ENCODE assay signal across 1 cellular context in the genomic region with DNA sequence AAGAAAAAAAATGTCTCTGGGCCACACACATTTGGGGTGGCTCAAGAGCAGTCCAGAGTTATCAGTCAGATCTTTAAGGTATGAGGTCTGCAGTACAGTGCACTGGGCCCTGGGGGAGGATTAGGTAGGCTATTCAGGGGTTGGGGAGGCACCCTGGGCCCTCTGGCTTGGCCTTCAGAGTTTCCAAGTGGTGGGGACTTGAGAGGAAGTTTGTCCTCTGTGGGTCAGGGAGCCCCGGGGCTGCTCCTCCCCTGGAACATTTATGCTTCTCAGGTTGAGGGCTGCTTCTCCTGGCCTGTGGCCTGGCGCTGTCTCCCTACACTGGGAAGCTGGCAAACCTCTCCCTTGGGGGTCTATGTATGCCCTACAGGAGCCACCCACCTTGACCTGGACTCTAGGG.
TF ChIP-seq lines count a peak whose summit lies in the region.

No MANE protein-coding gene starts in this region.

TF ChIP-seq in HCT116, 20 proteins besides CTCF, POLR2A, EP300 and RAD21:
- no peak for TF ChIP-seq CBX3 (IDR thresholded peaks at IDR 0.05; ENCODE audit: low read depth)
- no peak for TF ChIP-seq POLR2AphosphoS5 (IDR thresholded peaks at IDR 0.05; ENCODE audit: low read depth, low read length)
- no peak for TF ChIP-seq JUND (IDR thresholded peaks at IDR 0.05)
- no peak for TF ChIP-seq ZFX (IDR thresholded peaks at IDR 0.05)
- no peak for TF ChIP-seq SRF (IDR thresholded peaks at IDR 0.05; ENCODE audit: low read depth)
- TF ChIP-seq, protein P1, sequence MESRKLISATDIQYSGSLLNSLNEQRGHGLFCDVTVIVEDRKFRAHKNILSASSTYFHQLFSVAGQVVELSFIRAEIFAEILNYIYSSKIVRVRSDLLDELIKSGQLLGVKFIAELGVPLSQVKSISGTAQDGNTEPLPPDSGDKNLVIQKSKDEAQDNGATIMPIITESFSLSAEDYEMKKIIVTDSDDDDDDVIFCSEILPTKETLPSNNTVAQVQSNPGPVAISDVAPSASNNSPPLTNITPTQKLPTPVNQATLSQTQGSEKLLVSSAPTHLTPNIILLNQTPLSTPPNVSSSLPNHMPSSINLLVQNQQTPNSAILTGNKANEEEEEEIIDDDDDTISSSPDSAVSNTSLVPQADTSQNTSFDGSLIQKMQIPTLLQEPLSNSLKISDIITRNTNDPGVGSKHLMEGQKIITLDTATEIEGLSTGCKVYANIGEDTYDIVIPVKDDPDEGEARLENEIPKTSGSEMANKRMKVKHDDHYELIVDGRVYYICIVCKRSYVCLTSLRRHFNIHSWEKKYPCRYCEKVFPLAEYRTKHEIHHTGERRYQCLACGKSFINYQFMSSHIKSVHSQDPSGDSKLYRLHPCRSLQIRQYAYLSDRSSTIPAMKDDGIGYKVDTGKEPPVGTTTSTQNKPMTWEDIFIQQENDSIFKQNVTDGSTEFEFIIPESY (IDR thresholded peaks at IDR 0.05; ENCODE audit: extremely low read depth, insufficient replicate concordance, low read length) = no peak
- TF ChIP-seq SIN3A (IDR thresholded peaks at IDR 0.05; ENCODE audit: low read depth) = no peak
- TF ChIP-seq TCF7L2 (IDR thresholded peaks at IDR 0.05; ENCODE audit: borderline replicate concordance, extremely low read depth, insufficient read depth, insufficient read length) = no peak
- TF ChIP-seq, protein P2, sequence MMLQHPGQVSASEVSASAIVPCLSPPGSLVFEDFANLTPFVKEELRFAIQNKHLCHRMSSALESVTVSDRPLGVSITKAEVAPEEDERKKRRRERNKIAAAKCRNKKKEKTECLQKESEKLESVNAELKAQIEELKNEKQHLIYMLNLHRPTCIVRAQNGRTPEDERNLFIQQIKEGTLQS (IDR thresholded peaks at IDR 0.05) = no peak
- TF ChIP-seq, protein P3, sequence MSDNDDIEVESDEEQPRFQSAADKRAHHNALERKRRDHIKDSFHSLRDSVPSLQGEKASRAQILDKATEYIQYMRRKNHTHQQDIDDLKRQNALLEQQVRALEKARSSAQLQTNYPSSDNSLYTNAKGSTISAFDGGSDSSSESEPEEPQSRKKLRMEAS (IDR thresholded peaks at IDR 0.05) = no peak
- no peak for TF ChIP-seq EZH2 (IDR thresholded peaks at IDR 0.05)
- no peak for TF ChIP-seq CEBPB (IDR thresholded peaks at IDR 0.05; ENCODE audit: low read depth)
- TF ChIP-seq ZNF274 (IDR thresholded peaks at IDR 0.05; ENCODE audit: low read depth, low read length) = no peak
- no peak for TF ChIP-seq FOSL1 (IDR thresholded peaks at IDR 0.05; ENCODE audit: low read depth)
- no peak for TF ChIP-seq YY1 (IDR thresholded peaks at IDR 0.05; ENCODE audit: extremely low read depth, insufficient replicate concordance, low read depth, low read length)
- no peak for TF ChIP-seq EZH2phosphoT487 (IDR thresholded peaks at IDR 0.05; ENCODE audit: borderline replicate concordance)
- TF ChIP-seq, protein P4, sequence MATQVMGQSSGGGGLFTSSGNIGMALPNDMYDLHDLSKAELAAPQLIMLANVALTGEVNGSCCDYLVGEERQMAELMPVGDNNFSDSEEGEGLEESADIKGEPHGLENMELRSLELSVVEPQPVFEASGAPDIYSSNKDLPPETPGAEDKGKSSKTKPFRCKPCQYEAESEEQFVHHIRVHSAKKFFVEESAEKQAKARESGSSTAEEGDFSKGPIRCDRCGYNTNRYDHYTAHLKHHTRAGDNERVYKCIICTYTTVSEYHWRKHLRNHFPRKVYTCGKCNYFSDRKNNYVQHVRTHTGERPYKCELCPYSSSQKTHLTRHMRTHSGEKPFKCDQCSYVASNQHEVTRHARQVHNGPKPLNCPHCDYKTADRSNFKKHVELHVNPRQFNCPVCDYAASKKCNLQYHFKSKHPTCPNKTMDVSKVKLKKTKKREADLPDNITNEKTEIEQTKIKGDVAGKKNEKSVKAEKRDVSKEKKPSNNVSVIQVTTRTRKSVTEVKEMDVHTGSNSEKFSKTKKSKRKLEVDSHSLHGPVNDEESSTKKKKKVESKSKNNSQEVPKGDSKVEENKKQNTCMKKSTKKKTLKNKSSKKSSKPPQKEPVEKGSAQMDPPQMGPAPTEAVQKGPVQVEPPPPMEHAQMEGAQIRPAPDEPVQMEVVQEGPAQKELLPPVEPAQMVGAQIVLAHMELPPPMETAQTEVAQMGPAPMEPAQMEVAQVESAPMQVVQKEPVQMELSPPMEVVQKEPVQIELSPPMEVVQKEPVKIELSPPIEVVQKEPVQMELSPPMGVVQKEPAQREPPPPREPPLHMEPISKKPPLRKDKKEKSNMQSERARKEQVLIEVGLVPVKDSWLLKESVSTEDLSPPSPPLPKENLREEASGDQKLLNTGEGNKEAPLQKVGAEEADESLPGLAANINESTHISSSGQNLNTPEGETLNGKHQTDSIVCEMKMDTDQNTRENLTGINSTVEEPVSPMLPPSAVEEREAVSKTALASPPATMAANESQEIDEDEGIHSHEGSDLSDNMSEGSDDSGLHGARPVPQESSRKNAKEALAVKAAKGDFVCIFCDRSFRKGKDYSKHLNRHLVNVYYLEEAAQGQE (IDR thresholded peaks at IDR 0.05; ENCODE audit: low read depth) = no peak
- no peak for TF ChIP-seq EGR1 (IDR thresholded peaks at IDR 0.05; ENCODE audit: low read depth)
